ENCODE assay signal across 8 cellular contexts in the genomic region with DNA sequence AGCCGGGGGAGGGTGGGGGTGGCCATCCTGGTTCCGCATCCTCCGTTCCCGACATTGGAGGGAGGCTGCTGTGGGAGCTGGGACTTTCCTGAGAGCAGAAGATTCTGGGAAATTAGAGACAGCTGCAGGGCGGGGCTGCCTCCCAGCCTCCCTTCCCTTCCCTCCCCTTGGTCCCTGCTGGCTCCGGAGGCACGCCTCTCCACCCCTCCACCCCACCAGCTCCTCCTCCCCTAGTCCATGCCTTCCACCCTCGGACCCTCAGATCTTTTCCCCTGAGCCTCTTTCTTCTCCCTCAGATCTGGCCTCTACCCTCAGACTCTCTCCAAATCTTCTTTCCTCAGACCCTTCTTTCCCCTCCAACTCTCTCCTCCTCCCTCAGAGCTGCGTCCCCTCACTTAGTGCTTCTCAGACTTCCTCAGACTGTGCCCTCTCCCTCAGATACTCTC. TPM values are rescaled to one million over a fixed set of nuclear protein-coding genes. Genes with fewer than 3 reads are reported as not detected.
DNase-seq lines count a peak whose midpoint lies in the region; ATAC-seq and TF ChIP-seq lines count a peak whose summit lies in the region.

No MANE protein-coding gene starts in this region.

- H3K4me1 ChIP-seq in PC-9 (replicated peaks; ENCODE audit: insufficient read depth), result peaks cover 74% of the 10 kb centered on the region
- H3K4me1 ChIP-seq in esophagus squamous epithelium, result peaks cover 53 to 95% (median 69%) of the 10 kb centered on the region in 3 donors

- peaks cover 43% of the 10 kb centered on the region for H3F3A ChIP-seq in PC-9 (ENCODE audit: insufficient read depth, low read depth)

- peak overlapping the region; percentile 44 for H3K4me2 ChIP-seq in PC-9

- no peaks in the 10 kb centered on the region for H3K9me2 ChIP-seq in PC-9 (ENCODE audit: insufficient read depth)

- DNase-seq in CD1c-positive myeloid dendritic cell (ENCODE audit: extremely low spot score), result peak; percentile 71
- DNase-seq in PC-9, result peak in 1 of 2 experiments; percentile 55
- DNase-seq in esophagus squamous epithelium (lab: John Stamatoyannopoulos, UW), result no peak
- no peak for DNase-seq in omental fat pad (ENCODE audit: low spot score)
- DNase-seq in DMS79 (lab: John Stamatoyannopoulos, UW), result no peak
- no peak for DNase-seq in GOT3 (lab: John Stamatoyannopoulos, UW)
- no peak for DNase-seq in NCI-H2081 (lab: John Stamatoyannopoulos, UW)
- DNase-seq in AML-193 (lab: John Stamatoyannopoulos, UW), result no peak

- TF ChIP-seq CTCF in PC-9 (conservative IDR thresholded peaks at IDR 0.05) (no peak), esophagus squamous epithelium (IDR thresholded peaks at IDR 0.05) (no peak), omental fat pad (IDR thresholded peaks at IDR 0.05) (no peak)

- H3K36me3 ChIP-seq in PC-9 (ENCODE audit: low read depth), result no peaks in the 10 kb centered on the region
- peaks cover 0 to 1% (median 0%) of the 10 kb centered on the region in 3 donors for H3K36me3 ChIP-seq in esophagus squamous epithelium

- WGBS in esophagus squamous epithelium, 2 donors, result 13 to 24% methylated on average over 5 to 8 of the region's 9 CpGs

- H3K27me3 ChIP-seq in PC-9 (ENCODE audit: insufficient read depth, low read depth), result no peaks in the 10 kb centered on the region
- H3K27me3 ChIP-seq in esophagus squamous epithelium, result no peaks in the 10 kb centered on the region

- no TSS peak for BruUV-seq in PC-9 (replicated peaks; lab: Mats Ljungman, UMichigan)

- TF ChIP-seq POLR2A in esophagus squamous epithelium (IDR thresholded peaks at IDR 0.05), result no peak

- no peaks in the 10 kb centered on the region for H4K20me1 ChIP-seq in PC-9 (ENCODE audit: insufficient read depth)

- ATAC-seq in omental fat pad (ENCODE audit: low FRiP score), result peak; percentile 53

- peaks cover 15% of the 10 kb centered on the region for H3K79me2 ChIP-seq in PC-9 (ENCODE audit: low read depth)

- intact Hi-C loops in PC-9 (cut with micrococcal nuclease; ENCODE audit: unreplicated experiment) (no loop called here), esophagus squamous epithelium (cut with DNase I) (no loop called here)

- H3K4me3 ChIP-seq in PC-9, result no peak overlapping the region
- H3K4me3 ChIP-seq in esophagus squamous epithelium, result peak overlapping the region in 1 of 4 donors; percentile 27

- CTCF ChIA-PET in PC-9 (lab: Charles Lee), result interaction anchor here (0.7 to 1.0 kb wide), 2 partner anchors 22 to 25 kb away, joined by 5 to 13 read pairs; no protein-coding TSS in a partner anchor

- H3K27ac ChIP-seq in PC-9 (peak overlapping the region; percentile 35; the same call in 1 of the 2 replicates), esophagus squamous epithelium (peak overlapping the region; percentile 97 to 100 (median 98))

- POLR2A ChIA-PET in PC-9 (lab: Charles Lee; ENCODE audit: unreplicated experiment), result interaction anchor here (0.6 to 0.7 kb wide), 2 partner anchors 77 to 716 kb away, joined by 3 read pairs; no protein-coding TSS in a partner anchor

- no peak overlapping the region for H2AFZ ChIP-seq in PC-9

- H3K9me3 ChIP-seq in PC-9 (ENCODE audit: insufficient read depth, low read depth), result no peaks in the 10 kb centered on the region
- no peaks in the 10 kb centered on the region for H3K9me3 ChIP-seq in esophagus squamous epithelium

RNA-seq across cellular contexts. Expression of a gene that starts 3.1 kb away (rescaled TPM):
- total RNA-seq in PC-9 (2021) (36.1 and 38.9 TPM in 2 replicates), esophagus squamous epithelium (10 to 100 TPM; 26.6 to 88.9 (median 51.4) TPM), omental fat pad (100 to 1,000 TPM in 1 of 4 donors, 10 to 100 TPM in 3; 12.2 to 113 (median 46.2) TPM)

RNA-seq across cellular contexts. Expression of a gene that starts 32.3 kb away (rescaled TPM):
- total RNA-seq in PC-9 (2021) (53.6 and 68.8 TPM in 2 replicates), esophagus squamous epithelium (10 to 100 TPM; 26.9 to 75.7 (median 49.1) TPM), omental fat pad (under 1 TPM in 1 of 4 donors, not detected in 3; 0.46 TPM)

RNA-seq across cellular contexts. Expression of a gene that starts 46.5 kb away (rescaled TPM):
- total RNA-seq in PC-9 (2021), result not detected in 2 replicates
- not detected for total RNA-seq in esophagus squamous epithelium
- total RNA-seq in omental fat pad, result not detected

Comparison
In these comparisons a context has a peak if more than half of its experiments do, and no peak if none do; other contexts are left out.
1. RNA of a gene that starts 32.3 kb away (total RNA-seq): 26.9 to 75.7 TPM in esophagus squamous epithelium and 53.6 to 68.8 TPM in PC-9; 0.46 TPM in omental fat pad; every median in the first group is over 10 times any median in the second.